Comparison of ENCODE assay signal across 15 cellular contexts in genomic region chr2:158975271-158975921, GRCh38.
"Had no signal": no experiment of that assay in that cellular context is flagged by ENCODE, and none has a peak within 500 bp of the region (broad histone marks: within the 10 kb centered on the region; RNA-seq: fewer than 3 reads in every experiment).

No MANE protein-coding gene starts in this region.

- H3K36me3 Mint-ChIP-seq: immature natural killer cell had no signal

- ATAC-seq: naive thymus-derived CD4-positive, alpha-beta T cell; upper lobe of right lung had no signal

- H3K27ac Mint-ChIP-seq: immature natural killer cell; naive thymus-derived CD4-positive, alpha-beta T cell had no signal

- H3K4me3 Mint-ChIP-seq: immature natural killer cell; naive thymus-derived CD4-positive, alpha-beta T cell had no signal

- H3K4me3 ChIP-seq: dorsolateral prefrontal cortex, esophagus squamous epithelium, right atrium auricular region, suprapubic skin, thyroid gland, upper lobe of right lung, vagina had no signal

- DNase-seq: cortex of kidney; dorsolateral prefrontal cortex; effector CD8-positive, alpha-beta T cell; esophagus squamous epithelium; foreskin fibroblast; immature natural killer cell; naive thymus-derived CD4-positive, alpha-beta T cell; small intestine; stimulated activated CD4-positive, alpha-beta T cell treated with anti-CD3 and anti-CD28 coated beads, Interleukin-12 subunit alpha, Interleukin-12 subunit beta, amount 100 ng/mL, for 4 hours; stimulated activated naive CD4-positive, alpha-beta T cell; thyroid gland; upper lobe of right lung had no signal

- H3K9me3 Mint-ChIP-seq: immature natural killer cell; naive thymus-derived CD4-positive, alpha-beta T cell had no signal
